In the genomic region with DNA sequence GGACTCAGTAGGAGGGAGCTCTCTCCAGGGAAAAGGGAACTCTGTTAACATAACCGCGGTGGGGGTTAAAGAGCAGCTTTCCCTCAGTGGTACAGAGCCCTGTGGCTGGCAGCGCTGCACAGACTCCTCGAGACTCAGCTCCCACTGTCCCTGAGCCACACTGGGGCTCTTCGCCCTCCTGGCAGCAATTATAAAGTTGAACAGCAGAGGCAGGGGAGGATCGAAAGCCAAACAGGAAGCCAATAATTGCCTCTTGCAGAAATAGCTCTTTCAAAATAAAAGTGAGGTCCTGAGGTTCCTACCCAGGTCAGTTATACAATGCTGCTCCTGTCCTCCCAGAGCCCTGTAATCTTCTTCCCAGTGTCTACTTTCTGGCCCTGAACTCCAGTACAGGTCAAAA, we compare ENCODE assay signal across 12 cellular contexts.
DNase-seq lines count a peak whose midpoint lies in the region; ATAC-seq, FAIRE-seq and TF ChIP-seq lines count a peak whose summit lies in the region.
"Had no signal": no experiment of that assay in that cellular context is flagged by ENCODE, and none has a peak within 500 bp of the region (broad histone marks: within the 10 kb centered on the region; RNA-seq: fewer than 3 reads in every experiment).

No MANE protein-coding gene starts in this region.

- H3K4me1 ChIP-seq in osteoblast (ENCODE audit: insufficient read depth, low read length) (no peaks in the 10 kb centered on the region), left ventricle myocardium inferior (peaks cover 12% of the 10 kb centered on the region), small intestine (ENCODE audit: control insufficient read depth in 2 of 2, insufficient read depth in 1 of 2, low read depth in 1 of 2, low read length in 1 of 2) (no peaks in the 10 kb centered on the region)

- intact Hi-C loops in left ventricle myocardium inferior (cut with micrococcal nuclease), result no loop called here

- H3K79me2 ChIP-seq in osteoblast (ENCODE audit: insufficient read depth, low read length), result no peaks in the 10 kb centered on the region

- H3K27me3 ChIP-seq in osteoblast (ENCODE audit: insufficient read depth, low read length) (no peaks in the 10 kb centered on the region), left ventricle myocardium inferior (ENCODE audit: low read depth) (no peaks in the 10 kb centered on the region), small intestine (ENCODE audit: control insufficient read depth in 2 of 2, insufficient read depth in 2 of 2, low read length in 2 of 2) (no peaks in the 10 kb centered on the region)

- H3K27ac ChIP-seq in osteoblast (ENCODE audit: low read depth, low read length) (no peak overlapping the region), left ventricle myocardium inferior (replicated peaks) (no peak overlapping the region), small intestine (ENCODE audit: low read depth in 1 of 2, low read length in 1 of 2) (no peak overlapping the region)
- H3K27ac ChIP-seq: thoracic aorta, VCaP had no signal

- H3K9me3 ChIP-seq in osteoblast (ENCODE audit: low read depth, low read length) (no peaks in the 10 kb centered on the region), left ventricle myocardium inferior (replicated peaks) (no peaks in the 10 kb centered on the region), small intestine (ENCODE audit: control insufficient read depth, low read depth) (no peaks in the 10 kb centered on the region)
- H3K9me3 ChIP-seq: thoracic aorta had no signal

- 19 to 43% (median 27%) methylated on average over 6 of the region's 6 CpGs for WGBS in small intestine, 3 donors

- H3K36me3 ChIP-seq in osteoblast (ENCODE audit: insufficient read depth, low read length), result no peaks in the 10 kb centered on the region
- H3K36me3 ChIP-seq in left ventricle myocardium inferior, result no peaks in the 10 kb centered on the region
- no peaks in the 10 kb centered on the region for H3K36me3 ChIP-seq in small intestine (ENCODE audit: control insufficient read depth in 2 of 2, insufficient read depth in 2 of 2, low read length in 2 of 2)
- H3K36me3 ChIP-seq: thoracic aorta had no signal

- FAIRE-seq in GM19239 (lab: Jason Lieb, UNC) (peak; percentile 81), small intestine (lab: Jason Lieb, UNC) (no peak)

- no peaks in the 10 kb centered on the region for H4K20me1 ChIP-seq in osteoblast (ENCODE audit: insufficient read depth, low read length)

- H2AFZ ChIP-seq in osteoblast (ENCODE audit: low read length), result no peak overlapping the region

- peak; percentile 72 for ATAC-seq in HG03095 (IDR thresholded peaks at IDR 0.05; ENCODE audit: unreplicated experiment)

- H3K4me2 ChIP-seq in osteoblast (ENCODE audit: insufficient read depth, low read length), result no peak overlapping the region

- peak; percentile 36 for DNase-seq in GM19239 (ENCODE audit: insufficient read length, low spot score)
- DNase-seq in SW480 (ENCODE audit: low spot score), result peak; percentile 4
- DNase-seq in osteoblast (ENCODE audit: insufficient read length, low spot score, missing footprints), result no peak
- DNase-seq in left ventricle myocardium inferior, result no peak
- no peak for DNase-seq in cerebellar cortex (ENCODE audit: low spot score)
- no peak for DNase-seq in small intestine
- DNase-seq: DMS79 treated with DMSO at 0.1 percent for 48 hours, NCI-H524 had no signal

- no peak overlapping the region for H3K4me3 ChIP-seq in osteoblast (ENCODE audit: insufficient read depth, low read length)
- no peak overlapping the region for H3K4me3 ChIP-seq in left ventricle myocardium inferior
- H3K4me3 ChIP-seq in small intestine (ENCODE audit: low read depth in 1 of 2, low read length in 2 of 2), result no peak overlapping the region
- H3K4me3 ChIP-seq: thoracic aorta had no signal

- peak; percentile 32 for TF ChIP-seq CTCF in GM12874 (IDR thresholded peaks at IDR 0.05; ENCODE audit: insufficient read depth, low read depth, low read length)
- no peak for TF ChIP-seq CTCF in osteoblast (IDR thresholded peaks at IDR 0.05; ENCODE audit: extremely low read depth, low read depth, low read length)
- no peak for TF ChIP-seq CTCF in left ventricle myocardium inferior (IDR thresholded peaks at IDR 0.05; ENCODE audit: borderline replicate concordance)

Comparison
In these comparisons a context has a peak if more than half of its experiments do, and no peak if none do; other contexts are left out.
1. DNase-seq: peak in GM19239 (single experiment) and SW480 (single experiment); none in osteoblast (single experiment), left ventricle myocardium inferior (single experiment), cerebellar cortex (single experiment) and small intestine (single experiment).